In the genomic region with DNA sequence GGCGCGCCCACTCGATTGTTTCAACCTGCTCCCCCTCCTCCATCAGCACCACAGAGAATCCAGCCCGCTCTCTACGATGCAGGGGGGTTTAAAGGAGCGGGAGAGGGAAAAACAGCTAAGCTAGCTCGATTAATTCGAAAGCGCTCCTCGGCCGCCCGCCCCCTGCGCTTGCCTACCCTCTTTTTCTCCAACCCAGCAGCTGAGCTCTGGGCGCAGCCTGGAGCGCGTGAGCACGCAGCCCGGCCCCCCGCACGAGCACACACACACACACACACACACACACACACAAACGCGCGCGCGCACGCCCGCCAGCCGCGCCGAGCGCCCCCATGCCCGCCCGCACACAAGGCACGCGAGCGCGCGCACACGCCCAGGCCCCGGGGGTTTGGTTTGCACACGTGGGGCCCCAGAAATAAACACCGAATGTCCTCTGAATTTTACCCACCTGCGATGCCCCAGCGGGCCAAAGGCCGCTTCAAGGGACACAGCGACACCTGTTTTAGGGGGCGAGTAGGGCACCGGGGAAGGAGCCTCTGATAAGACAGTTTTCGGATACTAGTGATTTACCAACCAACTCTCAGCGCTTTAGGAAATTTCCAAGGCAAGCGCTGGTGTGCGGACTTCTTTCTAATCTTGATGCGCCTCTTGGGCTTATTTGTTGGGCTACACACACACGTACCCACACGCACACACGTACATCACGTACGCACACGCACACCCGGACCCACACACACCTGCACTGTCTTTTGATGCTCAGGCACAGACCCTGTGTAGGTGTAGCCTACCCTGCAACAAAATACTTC, we compare ENCODE assay signal across 9 cellular contexts. TPM values are rescaled to one million over a fixed set of nuclear protein-coding genes. Genes with fewer than 3 reads are reported as not detected.
DNase-seq lines count a peak whose midpoint lies in the region; ATAC-seq, FAIRE-seq and TF ChIP-seq lines count a peak whose summit lies in the region.
"Had no signal": no experiment of that assay in that cellular context is flagged by ENCODE, and none has a peak within 500 bp of the region (broad histone marks: within the 10 kb centered on the region; RNA-seq: fewer than 3 reads in every experiment).

No MANE protein-coding gene starts in this region.

- peak overlapping the region; percentile 48 for H3K9ac ChIP-seq in endothelial cell of umbilical vein (replicated peaks; ENCODE audit: extremely low read depth, insufficient read depth, low read length)

- CTCF ChIA-PET in endothelial cell of umbilical vein (lab: Charles Lee): interaction anchor here (0.7 to 3.9 kb wide), 8 partner anchors 9 to 585 kb away, joined by 3 to 10 read pairs (median 4); no protein-coding TSS in a partner anchor

- TF ChIP-seq CTCF in endothelial cell of umbilical vein (IDR thresholded peaks at IDR 0.05; ENCODE audit: extremely low read depth in 1 of 2, insufficient read depth in 1 of 2, low read depth in 1 of 2, low read length in 2 of 2): peak; percentile 2 to 5
- peak in 1 of 3 experiments; percentile 13 for TF ChIP-seq CTCF in nephron (IDR thresholded peaks at IDR 0.05; ENCODE audit: unreplicated experiment in 3 of 3)

- H3K27me3 ChIP-seq in SJCRH30: no peaks in the 10 kb centered on the region
- H3K27me3 ChIP-seq in endothelial cell of umbilical vein (ENCODE audit: control insufficient read depth in 2 of 2, insufficient read depth in 2 of 2, low read length in 2 of 2): peaks cover 41 to 67% of the 10 kb centered on the region in 2 experiments

- no peaks in the 10 kb centered on the region for H3K9me3 Mint-ChIP-seq in nephron

- dilution Hi-C loops in endothelial cell of umbilical vein (cut with MboI; ENCODE audit: extremely low pct_ligation_motif_present, low sequenced_read_pairs): no loop called here

- H3K4me3 ChIP-seq in SJCRH30: peak overlapping the region; percentile 88
- peak overlapping the region; percentile 54 to 86 (median 67) for H3K4me3 ChIP-seq in endothelial cell of umbilical vein (replicated peaks in 1 of 3; ENCODE audit: insufficient read depth in 1 of 3, low read depth in 1 of 3, low read length in 3 of 3)

- peaks cover 92% of the 10 kb centered on the region for H3K27me3 Mint-ChIP-seq in nephron (ENCODE audit: low read depth)

- H3K9me3 ChIP-seq in SJCRH30 (replicated peaks): no peaks in the 10 kb centered on the region
- H3K9me3 ChIP-seq in endothelial cell of umbilical vein (replicated peaks; ENCODE audit: control insufficient read depth, insufficient read depth, low read length): no peaks in the 10 kb centered on the region

- no peaks in the 10 kb centered on the region for H3K4me1 ChIP-seq in SJCRH30
- peaks cover 25% of the 10 kb centered on the region for H3K4me1 ChIP-seq in endothelial cell of umbilical vein (ENCODE audit: control insufficient read depth, extremely low read depth, insufficient read depth, low read length)

- POLR2A ChIA-PET in endothelial cell of umbilical vein (lab: Charles Lee): no interaction called here

- H3K36me3 ChIP-seq in SJCRH30 (no peaks in the 10 kb centered on the region), endothelial cell of umbilical vein (ENCODE audit: control insufficient read depth in 2 of 2, extremely low read depth in 1 of 2, insufficient read depth in 2 of 2, low read length in 2 of 2) (no peaks in the 10 kb centered on the region)

- H3K27ac ChIP-seq in SJCRH30 (peak overlapping the region; percentile 83), endothelial cell of umbilical vein (ENCODE audit: insufficient read depth, low read depth, low read length) (no peak overlapping the region)

- no peaks in the 10 kb centered on the region for H3K36me3 Mint-ChIP-seq in nephron (ENCODE audit: low read depth)

- BruUV-seq in endothelial cell of umbilical vein (replicated peaks; lab: Mats Ljungman, UMichigan): no TSS peak

- peaks cover 40% of the 10 kb centered on the region for H3K4me1 Mint-ChIP-seq in nephron

- intact Hi-C loops in endothelial cell of umbilical vein (cut with micrococcal nuclease): loop anchor here (1.0 to 5.0 kb wide), 5 partner anchors 11 to 1305 kb away; a partner anchor contains a TSS

- no peaks in the 10 kb centered on the region for H4K20me1 ChIP-seq in endothelial cell of umbilical vein (replicated peaks; ENCODE audit: control insufficient read depth, extremely low read depth, insufficient read depth, low read length)

- H3K4me2 ChIP-seq in endothelial cell of umbilical vein (ENCODE audit: insufficient read depth, low read length): peak overlapping the region; percentile 67

- ATAC-seq in HG02981 (IDR thresholded peaks at IDR 0.05; ENCODE audit: unreplicated experiment): no peak

- no peaks in the 10 kb centered on the region for H3K9me1 ChIP-seq in endothelial cell of umbilical vein (replicated peaks; ENCODE audit: control insufficient read depth, extremely low read depth, insufficient read depth, low read length)

- FAIRE-seq in endothelial cell of umbilical vein (lab: Jason Lieb, UNC): no peak
- FAIRE-seq: A204.1 had no signal

- peak; percentile 51 for DNase-seq in DMS153 (lab: John Stamatoyannopoulos, UW)
- DNase-seq in DMS153 treated with DMSO at 0.1 percent for 48 hours (lab: John Stamatoyannopoulos, UW; ENCODE audit: unreplicated experiment): no peak
- DNase-seq in HT-29 (ENCODE audit: low spot score): peak; percentile 16
- peak; percentile 72 to 75 for DNase-seq in SJCRH30
- peak; percentile 50 for DNase-seq in endothelial cell of umbilical vein (ENCODE audit: low read depth, low spot score)
- DNase-seq in activated gamma-delta T cell (lab: John Stamatoyannopoulos, UW): no peak

- peak overlapping the region; percentile 78 for H2AFZ ChIP-seq in endothelial cell of umbilical vein (ENCODE audit: low read depth, low read length)

- no peak overlapping the region for H3K27ac Mint-ChIP-seq in nephron

- H3K79me2 ChIP-seq in endothelial cell of umbilical vein (ENCODE audit: control insufficient read depth, insufficient read depth, low read length): no peaks in the 10 kb centered on the region

- H3K4me3 Mint-ChIP-seq in nephron: peak overlapping the region; percentile 81 to 82 (median 81)

- no peak for TF ChIP-seq POLR2A in endothelial cell of umbilical vein (IDR thresholded peaks at IDR 0.05; ENCODE audit: low read depth, low read length)

TF ChIP-seq in endothelial cell of umbilical vein, 7 proteins besides CTCF, POLR2A, EP300 and RAD21:
- TF ChIP-seq EZH2 (IDR thresholded peaks at IDR 0.05; ENCODE audit: borderline replicate concordance, low read depth, low read length, severe bottlenecking): peak; percentile 43
- no peak for TF ChIP-seq GATA2 (IDR thresholded peaks at IDR 0.05; ENCODE audit: insufficient read depth, insufficient read length, low read depth, low read length)

RNA-seq across cellular contexts. Expression of a gene that starts 0.8 kb away (rescaled TPM):
- 0.39 TPM in 1 of 2 replicates, not detected in the other for total RNA-seq in HT-29 (2014; rRNA removed; shearing (Covaris generic))
- total RNA-seq in SJCRH30 (2014; rRNA removed; shearing (Covaris generic)): 110 and 114 TPM in 2 replicates
- total RNA-seq in endothelial cell of umbilical vein: 25.6 and 26.2 TPM in 2 replicates
- 10.9 and 12.8 TPM in 2 replicates for polyA plus RNA-seq in endothelial cell of umbilical vein
- polyA plus RNA-seq in endothelial cell of umbilical vein (2011; cell fraction: cytosol; rRNA removed): 12.4 and 16.6 TPM in 2 replicates
- 17.9 and 20.3 TPM in 2 replicates for polyA plus RNA-seq in endothelial cell of umbilical vein (2011; cell fraction: nucleus; rRNA removed)
- 22.7 and 26.1 TPM in 2 replicates for polyA plus RNA-seq in endothelial cell of umbilical vein (2012)
- polyA minus RNA-seq in endothelial cell of umbilical vein: 5.3 and 7.2 TPM in 2 replicates
- not detected for polyA minus RNA-seq in endothelial cell of umbilical vein (2011; cell fraction: cytosol; rRNA and poly(A)+ RNA removed)
- 2.4 and 3.6 TPM in 2 replicates for polyA minus RNA-seq in endothelial cell of umbilical vein (2011; cell fraction: nucleus; rRNA and poly(A)+ RNA removed)

Comparison
In these comparisons a context has a peak if more than half of its experiments do, and no peak if none do; other contexts are left out.
1. DNase-seq: peak in DMS153 (single experiment), HT-29 (single experiment), SJCRH30 (2 of 2) and endothelial cell of umbilical vein (single experiment); none in DMS153 treated with DMSO at 0.1 percent for 48 hours (single experiment) and activated gamma-delta T cell (single experiment).
2. RNA of a gene that starts 0.8 kb away (total RNA-seq): 110 to 114 TPM in SJCRH30 and 25.6 to 26.2 TPM in endothelial cell of umbilical vein; 0.39 TPM in HT-29; every median in the first group is over 10 times any median in the second.